ENCODE assay signal across 23 cellular contexts in genomic region chr16:51167170-51167710, GRCh38. TPM values are rescaled to one million over a fixed set of nuclear protein-coding genes. Genes with fewer than 3 reads are reported as not detected.
DNase-seq lines count a peak whose midpoint lies in the region; ATAC-seq and TF ChIP-seq lines count a peak whose summit lies in the region.
"Had no signal": no experiment of that assay in that cellular context is flagged by ENCODE, and none has a peak within 500 bp of the region (broad histone marks: within the 10 kb centered on the region; RNA-seq: fewer than 3 reads in every experiment).

No MANE protein-coding gene starts in this region.

- peaks cover 3% of the 10 kb centered on the region for H3K9me3 Mint-ChIP-seq in stimulated activated memory B cell treated with anti-CD40 and anti-IgM and Interleukin-4, amounts not matched to agents 10 μg/mL and 1 μg/mL and 100 μg/mL, for 72 hours
- H3K9me3 Mint-ChIP-seq: T-helper 1 cell treated with Interleukin-12 subunit alpha and Interleukin-12 subunit beta and Interleukin-4 antibody, amounts not matched to agents 30 μg/mL and 1 μg/mL, for 36 hours had no signal

- H3K27me3 Mint-ChIP-seq in stimulated activated memory B cell treated with anti-CD40 and anti-IgM and Interleukin-4, amounts not matched to agents 10 μg/mL and 1 μg/mL and 100 μg/mL, for 72 hours: no peaks in the 10 kb centered on the region

- H3K36me3 Mint-ChIP-seq in stimulated activated memory B cell treated with anti-CD40 and anti-IgM and Interleukin-4, amounts not matched to agents 10 μg/mL and 1 μg/mL and 100 μg/mL, for 72 hours: no peaks in the 10 kb centered on the region
- H3K36me3 Mint-ChIP-seq: CD14-positive monocyte had no signal

- no peak overlapping the region for H3K27ac Mint-ChIP-seq in stimulated activated memory B cell treated with anti-CD40 and anti-IgM and Interleukin-4, amounts not matched to agents 10 μg/mL and 1 μg/mL and 100 μg/mL, for 72 hours
- H3K27ac Mint-ChIP-seq: IgD-negative memory B cell; T-helper 1 cell treated with Interleukin-12 subunit alpha and Interleukin-12 subunit beta and Interleukin-4 antibody, amounts not matched to agents 30 μg/mL and 1 μg/mL, for 36 hours had no signal

- H3K27ac ChIP-seq in upper lobe of left lung: no peak overlapping the region
- H3K27ac ChIP-seq: RWPE1 had no signal

- 52 to 67% methylated on average over 5 to 6 of the region's 6 CpGs for WGBS in upper lobe of left lung, 2 donors

- no peak for TF ChIP-seq RAD21 in Ishikawa (IDR thresholded peaks at IDR 0.05; ENCODE audit: low read depth)

- TF ChIP-seq EP300 in Ishikawa (IDR thresholded peaks at IDR 0.05; ENCODE audit: borderline replicate concordance): no peak
- TF ChIP-seq EP300 in upper lobe of left lung (IDR thresholded peaks at IDR 0.05): no peak

- peak; percentile 13 for DNase-seq in COLO668 (lab: John Stamatoyannopoulos, UW; ENCODE audit: unreplicated experiment)
- peak; percentile 31 for DNase-seq in astrocyte of the hippocampus (ENCODE audit: low read depth, low spot score)
- DNase-seq in kidney tubule cell (ENCODE audit: low spot score): peak; percentile 51
- no peak for DNase-seq in upper lobe of left lung
- DNase-seq: Caco-2, DND-41, GF-D8, GOT3, NCI-H1417 treated with DMSO at 0.1 percent for 48 hours, NCI-H1930, NCI-H2227 treated with DMSO at 0.1 percent for 48 hours, NCI-H774, PC-3 had no signal

- no peak overlapping the region for H3K4me3 Mint-ChIP-seq in stimulated activated memory B cell treated with anti-CD40 and anti-IgM and Interleukin-4, amounts not matched to agents 10 μg/mL and 1 μg/mL and 100 μg/mL, for 72 hours
- H3K4me3 Mint-ChIP-seq: CD14-positive monocyte; IgD-negative memory B cell; T-helper 1 cell treated with Interleukin-12 subunit alpha and Interleukin-12 subunit beta and Interleukin-4 antibody, amounts not matched to agents 30 μg/mL and 1 μg/mL, for 36 hours had no signal

- no peaks in the 10 kb centered on the region for H3K4me1 ChIP-seq in upper lobe of left lung

- no peak for TF ChIP-seq CTCF in upper lobe of left lung (IDR thresholded peaks at IDR 0.05)

- no peaks in the 10 kb centered on the region for H3K27me3 ChIP-seq in upper lobe of left lung

- H3K4me1 Mint-ChIP-seq in stimulated activated memory B cell treated with anti-CD40 and anti-IgM and Interleukin-4, amounts not matched to agents 10 μg/mL and 1 μg/mL and 100 μg/mL, for 72 hours: no peaks in the 10 kb centered on the region
- H3K4me1 Mint-ChIP-seq: CD14-positive monocyte, IgD-negative memory B cell had no signal

- H3K4me3 ChIP-seq in upper lobe of left lung: no peak overlapping the region

- no peaks in the 10 kb centered on the region for H3K9me3 ChIP-seq in upper lobe of left lung
- H3K9me3 ChIP-seq: Caco-2 had no signal

- TF ChIP-seq POLR2A in upper lobe of left lung (IDR thresholded peaks at IDR 0.05): no peak

- no peaks in the 10 kb centered on the region for H3K36me3 ChIP-seq in upper lobe of left lung

- no peak for ATAC-seq in stimulated activated memory B cell treated with anti-CD40 and anti-IgM and Interleukin-4, amounts not matched to agents 10 μg/mL and 1 μg/mL and 100 μg/mL, for 72 hours
- ATAC-seq in upper lobe of left lung (ENCODE audit: low FRiP score in 2 of 2) (no peak), HG03457 (IDR thresholded peaks at IDR 0.05; ENCODE audit: unreplicated experiment) (no peak), HG03039 (IDR thresholded peaks at IDR 0.05; ENCODE audit: unreplicated experiment) (no peak)
- ATAC-seq: PC-3 had no signal

TF ChIP-seq in Ishikawa, 13 proteins besides CTCF, POLR2A, EP300 and RAD21:
- TF ChIP-seq TAF1 (IDR thresholded peaks at IDR 0.05; ENCODE audit: low read depth) (no peak), USF1 (IDR thresholded peaks at IDR 0.05) (peak; percentile 86), MAX (IDR thresholded peaks at IDR 0.05) (peak; percentile 83)

RNA-seq across cellular contexts. Expression of gene SALL1, which starts 16.2 kb away (rescaled TPM):
- total RNA-seq in upper lobe of left lung: under 1 TPM in 2 of 6 donors, not detected in 4; 0.10 to 0.23 TPM
- total RNA-seq: Caco-2, HT-29, LHCN-M2, PC-3 had no signal

Comparison
In these comparisons a context has a peak if more than half of its experiments do, and no peak if none do; other contexts are left out.
1. DNase-seq: peak in COLO668 (single experiment), astrocyte of the hippocampus (single experiment) and kidney tubule cell (single experiment); none in upper lobe of left lung (0 of 2).